ENCODE assay signal across 1 cellular context in the genomic region with DNA sequence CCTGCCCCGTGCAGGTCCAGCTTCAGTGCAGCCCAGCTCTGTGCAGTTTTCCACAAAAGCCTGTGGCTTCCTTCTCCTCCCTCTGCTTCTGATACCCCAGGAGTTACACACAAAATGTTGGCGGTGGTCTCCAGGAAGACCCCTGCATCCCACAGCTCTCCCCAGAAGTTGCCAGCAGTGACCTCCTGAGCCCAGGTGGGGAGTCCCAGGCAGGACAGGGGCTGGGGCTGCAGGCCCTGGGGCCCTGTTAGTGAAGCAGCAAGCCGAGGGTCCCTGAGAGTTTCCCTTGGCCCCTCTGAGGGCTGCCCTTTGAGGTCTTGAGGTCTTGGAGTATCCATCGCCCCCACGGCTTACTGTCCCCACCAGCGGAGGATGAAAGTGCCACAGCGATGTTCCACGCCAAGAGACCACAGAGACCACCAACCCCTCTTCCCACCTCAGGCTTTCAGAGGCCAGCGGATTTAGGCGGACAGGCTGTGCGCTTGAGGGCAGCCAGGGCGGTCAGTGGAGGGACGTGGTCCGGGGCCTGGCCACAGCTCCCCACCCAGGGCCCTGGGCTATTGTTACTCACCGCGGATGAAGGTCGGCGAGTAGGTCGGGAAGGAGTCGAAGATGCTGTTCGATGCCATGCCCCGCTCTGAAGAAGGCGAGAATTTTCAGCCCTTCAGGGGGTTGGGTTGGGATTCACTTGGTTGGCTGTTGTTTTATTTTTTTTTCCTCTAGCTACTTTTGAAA.
TF ChIP-seq lines count a peak whose summit lies in the region.

No MANE protein-coding gene starts in this region.

TF ChIP-seq in HepG2, 621 proteins besides CTCF, POLR2A, EP300 and RAD21:
- TF ChIP-seq ZBTB33 (CRISPR knock-in tag; IDR thresholded peaks at IDR 0.05): no peak
- no peak for TF ChIP-seq TSC22D2 (CRISPR knock-in tag; IDR thresholded peaks at IDR 0.05; ENCODE audit: borderline replicate concordance)
- no peak for TF ChIP-seq MTF1 (CRISPR knock-in tag; IDR thresholded peaks at IDR 0.05)
- no peak for TF ChIP-seq HOXA3 (CRISPR knock-in tag; IDR thresholded peaks at IDR 0.05)
- no peak for TF ChIP-seq ZNF274 (CRISPR knock-in tag; IDR thresholded peaks at IDR 0.05)
- TF ChIP-seq, protein P1, sequence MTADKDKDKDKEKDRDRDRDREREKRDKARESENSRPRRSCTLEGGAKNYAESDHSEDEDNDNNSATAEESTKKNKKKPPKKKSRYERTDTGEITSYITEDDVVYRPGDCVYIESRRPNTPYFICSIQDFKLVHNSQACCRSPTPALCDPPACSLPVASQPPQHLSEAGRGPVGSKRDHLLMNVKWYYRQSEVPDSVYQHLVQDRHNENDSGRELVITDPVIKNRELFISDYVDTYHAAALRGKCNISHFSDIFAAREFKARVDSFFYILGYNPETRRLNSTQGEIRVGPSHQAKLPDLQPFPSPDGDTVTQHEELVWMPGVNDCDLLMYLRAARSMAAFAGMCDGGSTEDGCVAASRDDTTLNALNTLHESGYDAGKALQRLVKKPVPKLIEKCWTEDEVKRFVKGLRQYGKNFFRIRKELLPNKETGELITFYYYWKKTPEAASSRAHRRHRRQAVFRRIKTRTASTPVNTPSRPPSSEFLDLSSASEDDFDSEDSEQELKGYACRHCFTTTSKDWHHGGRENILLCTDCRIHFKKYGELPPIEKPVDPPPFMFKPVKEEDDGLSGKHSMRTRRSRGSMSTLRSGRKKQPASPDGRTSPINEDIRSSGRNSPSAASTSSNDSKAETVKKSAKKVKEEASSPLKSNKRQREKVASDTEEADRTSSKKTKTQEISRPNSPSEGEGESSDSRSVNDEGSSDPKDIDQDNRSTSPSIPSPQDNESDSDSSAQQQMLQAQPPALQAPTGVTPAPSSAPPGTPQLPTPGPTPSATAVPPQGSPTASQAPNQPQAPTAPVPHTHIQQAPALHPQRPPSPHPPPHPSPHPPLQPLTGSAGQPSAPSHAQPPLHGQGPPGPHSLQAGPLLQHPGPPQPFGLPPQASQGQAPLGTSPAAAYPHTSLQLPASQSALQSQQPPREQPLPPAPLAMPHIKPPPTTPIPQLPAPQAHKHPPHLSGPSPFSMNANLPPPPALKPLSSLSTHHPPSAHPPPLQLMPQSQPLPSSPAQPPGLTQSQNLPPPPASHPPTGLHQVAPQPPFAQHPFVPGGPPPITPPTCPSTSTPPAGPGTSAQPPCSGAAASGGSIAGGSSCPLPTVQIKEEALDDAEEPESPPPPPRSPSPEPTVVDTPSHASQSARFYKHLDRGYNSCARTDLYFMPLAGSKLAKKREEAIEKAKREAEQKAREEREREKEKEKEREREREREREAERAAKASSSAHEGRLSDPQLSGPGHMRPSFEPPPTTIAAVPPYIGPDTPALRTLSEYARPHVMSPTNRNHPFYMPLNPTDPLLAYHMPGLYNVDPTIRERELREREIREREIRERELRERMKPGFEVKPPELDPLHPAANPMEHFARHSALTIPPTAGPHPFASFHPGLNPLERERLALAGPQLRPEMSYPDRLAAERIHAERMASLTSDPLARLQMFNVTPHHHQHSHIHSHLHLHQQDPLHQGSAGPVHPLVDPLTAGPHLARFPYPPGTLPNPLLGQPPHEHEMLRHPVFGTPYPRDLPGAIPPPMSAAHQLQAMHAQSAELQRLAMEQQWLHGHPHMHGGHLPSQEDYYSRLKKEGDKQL (CRISPR knock-in tag; IDR thresholded peaks at IDR 0.05; ENCODE audit: low read depth): no peak
- no peak for TF ChIP-seq KAT7 (CRISPR knock-in tag; IDR thresholded peaks at IDR 0.05; ENCODE audit: borderline replicate concordance)
- TF ChIP-seq TRIM24 (CRISPR knock-in tag; IDR thresholded peaks at IDR 0.05): no peak
- TF ChIP-seq, protein P2, sequence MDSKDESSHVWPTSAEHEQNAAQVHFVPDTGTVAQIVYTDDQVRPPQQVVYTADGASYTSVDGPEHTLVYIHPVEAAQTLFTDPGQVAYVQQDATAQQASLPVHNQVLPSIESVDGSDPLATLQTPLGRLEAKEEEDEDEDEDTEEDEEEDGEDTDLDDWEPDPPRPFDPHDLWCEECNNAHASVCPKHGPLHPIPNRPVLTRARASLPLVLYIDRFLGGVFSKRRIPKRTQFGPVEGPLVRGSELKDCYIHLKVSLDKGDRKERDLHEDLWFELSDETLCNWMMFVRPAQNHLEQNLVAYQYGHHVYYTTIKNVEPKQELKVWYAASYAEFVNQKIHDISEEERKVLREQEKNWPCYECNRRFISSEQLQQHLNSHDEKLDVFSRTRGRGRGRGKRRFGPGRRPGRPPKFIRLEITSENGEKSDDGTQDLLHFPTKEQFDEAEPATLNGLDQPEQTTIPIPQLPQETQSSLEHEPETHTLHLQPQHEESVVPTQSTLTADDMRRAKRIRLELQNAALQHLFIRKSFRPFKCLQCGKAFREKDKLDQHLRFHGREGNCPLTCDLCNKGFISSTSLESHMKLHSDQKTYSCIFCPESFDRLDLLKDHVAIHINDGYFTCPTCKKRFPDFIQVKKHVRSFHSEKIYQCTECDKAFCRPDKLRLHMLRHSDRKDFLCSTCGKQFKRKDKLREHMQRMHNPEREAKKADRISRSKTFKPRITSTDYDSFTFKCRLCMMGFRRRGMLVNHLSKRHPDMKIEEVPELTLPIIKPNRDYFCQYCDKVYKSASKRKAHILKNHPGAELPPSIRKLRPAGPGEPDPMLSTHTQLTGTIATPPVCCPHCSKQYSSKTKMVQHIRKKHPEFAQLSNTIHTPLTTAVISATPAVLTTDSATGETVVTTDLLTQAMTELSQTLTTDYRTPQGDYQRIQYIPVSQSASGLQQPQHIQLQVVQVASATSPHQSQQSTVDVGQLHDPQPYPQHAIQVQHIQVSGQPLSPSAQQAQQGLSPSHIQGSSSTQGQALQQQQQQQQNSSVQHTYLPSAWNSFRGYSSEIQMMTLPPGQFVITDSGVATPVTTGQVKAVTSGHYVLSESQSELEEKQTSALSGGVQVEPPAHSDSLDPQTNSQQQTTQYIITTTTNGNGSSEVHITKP (CRISPR knock-in tag; IDR thresholded peaks at IDR 0.05; ENCODE audit: low read depth): no peak
- TF ChIP-seq, protein P3, sequence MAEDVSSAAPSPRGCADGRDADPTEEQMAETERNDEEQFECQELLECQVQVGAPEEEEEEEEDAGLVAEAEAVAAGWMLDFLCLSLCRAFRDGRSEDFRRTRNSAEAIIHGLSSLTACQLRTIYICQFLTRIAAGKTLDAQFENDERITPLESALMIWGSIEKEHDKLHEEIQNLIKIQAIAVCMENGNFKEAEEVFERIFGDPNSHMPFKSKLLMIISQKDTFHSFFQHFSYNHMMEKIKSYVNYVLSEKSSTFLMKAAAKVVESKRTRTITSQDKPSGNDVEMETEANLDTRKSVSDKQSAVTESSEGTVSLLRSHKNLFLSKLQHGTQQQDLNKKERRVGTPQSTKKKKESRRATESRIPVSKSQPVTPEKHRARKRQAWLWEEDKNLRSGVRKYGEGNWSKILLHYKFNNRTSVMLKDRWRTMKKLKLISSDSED (CRISPR knock-in tag; IDR thresholded peaks at IDR 0.05): no peak
- no peak for TF ChIP-seq SOX5 (CRISPR knock-in tag; IDR thresholded peaks at IDR 0.05; ENCODE audit: borderline replicate concordance)
- TF ChIP-seq NFKB2 (CRISPR knock-in tag; IDR thresholded peaks at IDR 0.05; ENCODE audit: borderline replicate concordance): no peak
- TF ChIP-seq ZBTB1 (CRISPR knock-in tag; IDR thresholded peaks at IDR 0.05; ENCODE audit: borderline replicate concordance): no peak
- no peak for TF ChIP-seq RFX1 (IDR thresholded peaks at IDR 0.05)
- TF ChIP-seq PHF5A (CRISPR knock-in tag; IDR thresholded peaks at IDR 0.05; ENCODE audit: low read depth, unreplicated experiment): no peak
- no peak for TF ChIP-seq PLRG1 (conservative IDR thresholded peaks at IDR 0.05)
- TF ChIP-seq ZNF597 (CRISPR knock-in tag; IDR thresholded peaks at IDR 0.05): no peak
- no peak for TF ChIP-seq HNRNPH1 (optimal IDR thresholded peaks at IDR 0.05; ENCODE audit: low read depth, low read length)
